Comparison of ENCODE assay signal across 8 cellular contexts in genomic region chr13:30421093-30422055, GRCh38. TPM values are rescaled to one million over a fixed set of nuclear protein-coding genes. Genes with fewer than 3 reads are reported as not detected.
A peak's percentile ranks its signal among the peaks of the same experiment; 100 is the strongest.
DNase-seq lines count a peak whose midpoint lies in the region; ATAC-seq lines count a peak whose summit lies in the region.

No MANE protein-coding gene starts in this region.

- H3K36me3 ChIP-seq in aorta (ENCODE audit: control insufficient read depth in 1 of 2, insufficient read depth in 2 of 2, low read length in 1 of 2): no peaks in the 10 kb centered on the region

- ATAC-seq in GM18867 (IDR thresholded peaks at IDR 0.05; ENCODE audit: unreplicated experiment) (peak; percentile 32), Right ventricle myocardium superior (ENCODE audit: poor library complexity) (peak; percentile 94), aorta (ENCODE audit: low FRiP score) (peak; percentile 95)

- H3K27ac ChIP-seq in adipose tissue (ENCODE audit: low read depth, low read length) (peak overlapping the region; percentile 85), aorta (ENCODE audit: low read depth in 1 of 2, low read length in 2 of 2) (peak overlapping the region; percentile 63 to 94)

- H3K4me1 ChIP-seq in aorta (ENCODE audit: control insufficient read depth in 1 of 2, insufficient read depth in 2 of 2, low read length in 2 of 2): no peaks in the 10 kb centered on the region

- 7 to 9% (median 8%) methylated on average over 47 to 51 of the region's 53 CpGs for WGBS in adipose tissue, 3 donors
- 2 to 4% methylated on average over 49 to 53 of the region's 53 CpGs for WGBS in aorta, 2 donors

- H3K9me3 ChIP-seq in aorta (ENCODE audit: control insufficient read depth, low read length): no peaks in the 10 kb centered on the region

- DNase-seq in AG08396 (ENCODE audit: low spot score): peak; percentile 86
- DNase-seq in HPDE6-E6E7 (ENCODE audit: extremely low spot score): peak; percentile 32
- DNase-seq in RPMI8226: peak; percentile 53
- peak; percentile 94 for DNase-seq in Right ventricle myocardium superior
- DNase-seq in occipital lobe (lab: John Stamatoyannopoulos, UW): peak; percentile 74
- peak; percentile 94 to 95 for DNase-seq in aorta

- H3K27me3 ChIP-seq in aorta (ENCODE audit: control insufficient read depth in 1 of 2, insufficient read depth in 2 of 2, low read length in 1 of 2): no peaks in the 10 kb centered on the region

- intact Hi-C loops in Right ventricle myocardium superior (cut with DNase I): loop anchor here (5.0 kb wide), 1 partner anchor 41 kb away; no protein-coding TSS in a partner anchor
- intact Hi-C loops in aorta (cut with DNase I): loop anchor here (5.0 to 10.0 kb wide), 5 partner anchors 36 to 443 kb away; partner anchors contain the start of genes KATNAL1 (in 1 of the 2) and USPL1 (in 1 of the 2)

- peak overlapping the region; percentile 59 to 92 for H3K4me3 ChIP-seq in aorta (ENCODE audit: low read length in 2 of 2)

RNA-seq across cellular contexts. Expression of gene UBE2L5, which starts 0.9 kb away (rescaled TPM):
- polyA plus RNA-seq in adipose tissue (under 1 TPM in 2 of 3 donors, not detected in 1; 0.02 to 0.12 TPM), aorta (under 1 TPM in 1 of 2 donors, not detected in 1; 0.61 TPM)
- total RNA-seq in Right ventricle myocardium superior (not detected), occipital lobe (not detected), aorta (1 to 10 TPM in 1 of 2 donors, not detected in 1; 1.7 TPM)

RNA-seq across cellular contexts. Expression of gene HMGB1, which starts 44.4 kb away (rescaled TPM):
- polyA plus RNA-seq in adipose tissue (100 to 1,000 TPM; 105 to 354 (median 316) TPM), aorta (100 to 1,000 TPM; 389 to 410 TPM)
- total RNA-seq in Right ventricle myocardium superior (163 TPM), occipital lobe (295 TPM), aorta (100 to 1,000 TPM; 213 to 235 TPM)

Comparison
In these comparisons a context has a peak if more than half of its experiments do, and no peak if none do; other contexts are left out.
1. Peak in every context shown above with its lines: DNase-seq, ATAC-seq, H3K4me3 ChIP-seq and H3K27ac ChIP-seq.
2. DNase-seq: peak in every context shown above with its lines; median percentile 94 in aorta; 94 in Right ventricle myocardium superior; 86 in AG08396; 74 in occipital lobe; 53 in RPMI8226; 32 in HPDE6-E6E7.
3. ATAC-seq: peak in every context shown above with its lines; median percentile 95 in aorta; 94 in Right ventricle myocardium superior; 32 in GM18867.